ENCODE assay signal across 13 cellular contexts in the genomic region with DNA sequence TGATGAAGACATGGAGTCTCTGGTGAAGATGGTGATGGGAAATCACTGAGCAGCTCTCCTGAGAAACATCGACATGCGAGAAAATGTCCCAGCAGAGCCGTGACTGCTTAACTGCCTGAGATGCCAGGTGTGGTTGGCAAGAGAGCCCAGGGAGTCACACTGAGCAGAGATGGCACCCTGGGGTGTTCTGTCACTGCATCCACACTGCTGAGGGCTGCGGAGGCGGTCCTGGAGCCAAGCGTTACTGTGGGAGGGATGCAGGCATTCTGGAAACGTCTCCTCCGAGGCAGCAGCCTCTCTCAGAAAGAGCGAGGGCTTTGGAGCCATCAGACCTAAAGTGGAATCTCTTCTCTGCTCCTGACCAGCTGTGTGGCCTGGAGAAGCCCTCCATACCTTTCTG. TPM values are rescaled to one million over a fixed set of nuclear protein-coding genes. Genes with fewer than 3 reads are reported as not detected.
DNase-seq lines count a peak whose midpoint lies in the region.
"Had no signal": no experiment of that assay in that cellular context is flagged by ENCODE, and none has a peak within 500 bp of the region (broad histone marks: within the 10 kb centered on the region; RNA-seq: fewer than 3 reads in every experiment).

No MANE protein-coding gene starts in this region.

- no peaks in the 10 kb centered on the region for H3K4me1 ChIP-seq in neuronal stem cell (ENCODE audit: control insufficient read depth in 2 of 2, insufficient read depth in 1 of 2, low read depth in 1 of 2, low read length in 2 of 2)
- H3K4me1 ChIP-seq: BE2C, Caco-2, HAP-1 had no signal

- no peak overlapping the region for H2AFZ ChIP-seq in neuronal stem cell (ENCODE audit: low read length)

- no peak overlapping the region for H2BK12ac ChIP-seq in neuronal stem cell (ENCODE audit: low read length)

- H3K23ac ChIP-seq in neuronal stem cell (ENCODE audit: low read depth, low read length, poor library complexity) = no peak overlapping the region

- peak; percentile 52 for DNase-seq in COR-L47 (lab: John Stamatoyannopoulos, UW)
- DNase-seq in NCI-H345 treated with DMSO at 0.1 percent for 48 hours (lab: John Stamatoyannopoulos, UW; ENCODE audit: unreplicated experiment) = peak; percentile 42
- DNase-seq in occipital lobe (lab: John Stamatoyannopoulos, UW) = peak; percentile 52
- DNase-seq in kidney tubule cell (ENCODE audit: low spot score) = no peak
- DNase-seq in neuronal stem cell (ENCODE audit: low spot score) = no peak
- DNase-seq in activated CD4-positive, alpha-beta T cell treated with anti-CD3 and anti-CD28 coated beads for 4 hours = no peak
- DNase-seq: BE2C; C1 segment of cervical spinal cord; Caco-2; CD4-positive, CD25-positive, alpha-beta regulatory T cell; CD8-positive, alpha-beta memory T cell had no signal

- peaks cover 0 to 2% of the 10 kb centered on the region in 2 donors for H3K36me3 ChIP-seq in neuronal stem cell (replicated peaks in 1 of 2; ENCODE audit: control insufficient read depth in 2 of 2, insufficient read depth in 2 of 2, low read length in 2 of 2)
- H3K36me3 ChIP-seq: BE2C, HAP-1 had no signal

- no peak overlapping the region for H3K4me2 ChIP-seq in neuronal stem cell (ENCODE audit: insufficient read depth, low read length, poor library complexity, severe bottlenecking)

- no peak overlapping the region for H2BK5ac ChIP-seq in neuronal stem cell (ENCODE audit: low read length)

- no peak overlapping the region for H2AK5ac ChIP-seq in neuronal stem cell (ENCODE audit: low read depth, low read length)

- no peaks in the 10 kb centered on the region for H3K27me3 ChIP-seq in neuronal stem cell (ENCODE audit: control insufficient read depth in 3 of 3, insufficient read depth in 3 of 3, low read depth in 1 of 3, low read length in 3 of 3)
- H3K27me3 ChIP-seq: BE2C had no signal

- no peak overlapping the region for H3K27ac ChIP-seq in neuronal stem cell (replicated peaks; ENCODE audit: low read length)
- H3K27ac ChIP-seq: HL-60 had no signal

- no peaks in the 10 kb centered on the region for H3K9me3 ChIP-seq in neuronal stem cell (replicated peaks in 1 of 2; ENCODE audit: control insufficient read depth in 2 of 2, insufficient read depth in 1 of 2, low read depth in 1 of 2, low read length in 2 of 2)
- H3K9me3 ChIP-seq: BE2C, Caco-2, HAP-1 had no signal

- no CpG with 5 or more reads among the region's 9 CpGs for WGBS in neuronal stem cell (ENCODE audit: extremely low coverage in 2 of 2, insufficient read length in 2 of 2, insufficient replicate concordance in 1 of 2), 2 donors

- H3K9ac ChIP-seq in neuronal stem cell (ENCODE audit: low read depth, low read length, poor library complexity) = no peak overlapping the region

- H3K14ac ChIP-seq in neuronal stem cell (ENCODE audit: low read length) = no peak overlapping the region

- H3K79me1 ChIP-seq in neuronal stem cell (ENCODE audit: low read depth, low read length) = peaks cover 2% of the 10 kb centered on the region

- H4K8ac ChIP-seq in neuronal stem cell (ENCODE audit: low read depth, low read length) = no peak overlapping the region

- no peak overlapping the region for H4K91ac ChIP-seq in neuronal stem cell (ENCODE audit: low read depth, low read length, poor library complexity)

- no peak overlapping the region for H3K4ac ChIP-seq in neuronal stem cell (ENCODE audit: low read length)

- H3K18ac ChIP-seq in neuronal stem cell (ENCODE audit: low read length) = no peak overlapping the region

- no peak overlapping the region for H3K4me3 ChIP-seq in neuronal stem cell (ENCODE audit: low read length in 2 of 2)
- H3K4me3 ChIP-seq: HAP-1 had no signal

- no peak overlapping the region for H2BK120ac ChIP-seq in neuronal stem cell (ENCODE audit: low read depth, low read length)

- H2BK15ac ChIP-seq in neuronal stem cell (ENCODE audit: low read length) = no peak overlapping the region

RNA-seq across cellular contexts. Expression of gene EPHB2, which starts 57.2 kb away (rescaled TPM):
- 34.9 TPM for total RNA-seq in occipital lobe
- polyA plus RNA-seq in neuronal stem cell (2013, experiment 1 of 2) = 25.3 TPM
- polyA plus RNA-seq in neuronal stem cell (2013, experiment 2 of 2) = 26.4 TPM
- total RNA-seq: CD4-positive, CD25-positive, alpha-beta regulatory T cell had no signal
- polyA plus RNA-seq: CD4-positive, CD25-positive, alpha-beta regulatory T cell; CD8-positive, alpha-beta memory T cell had no signal

Comparison
In these comparisons a context has a peak if more than half of its experiments do, and no peak if none do; other contexts are left out.
1. DNase-seq: peak in COR-L47 (single experiment), NCI-H345 treated with DMSO at 0.1 percent for 48 hours (single experiment) and occipital lobe (single experiment); none in kidney tubule cell (single experiment), neuronal stem cell (single experiment) and activated CD4-positive, alpha-beta T cell treated with anti-CD3 and anti-CD28 coated beads for 4 hours (0 of 2).